ENCODE assay signal across 26 cellular contexts in the genomic region with DNA sequence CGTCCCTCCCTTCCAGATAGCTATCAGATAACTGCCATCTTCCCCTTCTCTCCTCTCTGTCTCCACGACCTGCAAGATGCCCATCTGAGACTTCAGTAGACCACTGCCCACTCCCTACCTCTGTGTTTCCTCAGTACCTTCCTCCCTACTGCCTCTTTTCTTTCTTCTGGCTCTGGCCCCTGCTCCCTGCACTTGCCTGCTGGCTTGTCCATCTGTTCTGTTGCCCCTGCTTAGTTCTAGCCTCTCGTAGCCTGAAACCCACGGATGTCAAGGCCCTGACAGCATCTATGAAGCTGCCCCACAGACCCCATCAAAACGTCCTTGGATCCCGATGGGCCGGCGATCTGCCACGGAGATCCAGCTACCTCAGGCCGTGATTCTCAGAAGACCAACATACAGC.
"Had no signal": no experiment of that assay in that cellular context is flagged by ENCODE, and none has a peak within 500 bp of the region (broad histone marks: within the 10 kb centered on the region; RNA-seq: fewer than 3 reads in every experiment).

No MANE protein-coding gene starts in this region.

- H3K27me3 Mint-ChIP-seq: dendritic cell treated with granulocyte-macrophage colony-stimulating factor and Interleukin-4, amounts not matched to agents 40 ng/mL and 50 ng/mL, for 4 days had no signal

- H3K9me3 ChIP-seq: colonic mucosa, esophagus muscularis mucosa, esophagus squamous epithelium, gastrocnemius medialis, gastroesophageal sphincter, heart left ventricle, heart right ventricle had no signal

- H3K27ac ChIP-seq: colonic mucosa, coronary artery, epithelial cell of prostate, esophagus muscularis mucosa, esophagus squamous epithelium, foreskin keratinocyte, gastrocnemius medialis, gastroesophageal sphincter, heart left ventricle, heart right ventricle had no signal

- H3K27ac Mint-ChIP-seq: dendritic cell treated with granulocyte-macrophage colony-stimulating factor and Interleukin-4, amounts not matched to agents 40 ng/mL and 50 ng/mL, for 4 days; effector memory CD8-positive, alpha-beta T cell; endodermal cell had no signal

- DNase-seq: colonic mucosa; cortex of kidney; dermis blood vessel endothelial cell; effector CD4-positive, alpha-beta T cell; effector CD8-positive, alpha-beta T cell; effector memory CD4-positive, alpha-beta T cell; effector memory CD8-positive, alpha-beta T cell; endodermal cell; erythroblast; esophagus squamous epithelium; foreskin fibroblast; foreskin keratinocyte; foreskin melanocyte; gastrocnemius medialis; glutamatergic neuron; head of caudate nucleus; heart left ventricle; heart right ventricle; hippocampal formation had no signal

- H3K4me1 Mint-ChIP-seq: endodermal cell had no signal

- ATAC-seq: effector memory CD8-positive, alpha-beta T cell; esophagus mucosa; gastrocnemius medialis; gastroesophageal sphincter; heart left ventricle; heart right ventricle had no signal

- H3K4me3 Mint-ChIP-seq: dendritic cell treated with granulocyte-macrophage colony-stimulating factor and Interleukin-4, amounts not matched to agents 40 ng/mL and 50 ng/mL, for 4 days; effector memory CD8-positive, alpha-beta T cell; endodermal cell had no signal

- H3K4me3 ChIP-seq: colonic mucosa, coronary artery, dorsolateral prefrontal cortex, esophagus muscularis mucosa, esophagus squamous epithelium, gastrocnemius medialis, gastroesophageal sphincter, heart left ventricle, heart right ventricle had no signal

- H3K9me3 Mint-ChIP-seq: effector memory CD8-positive, alpha-beta T cell; endodermal cell had no signal

- H3K36me3 ChIP-seq: colonic mucosa, esophagus squamous epithelium, gastrocnemius medialis had no signal

- H3K4me1 ChIP-seq: colonic mucosa, esophagus muscularis mucosa, esophagus squamous epithelium, foreskin keratinocyte, gastrocnemius medialis, gastroesophageal sphincter had no signal

- H3K27me3 ChIP-seq: colonic mucosa, dorsolateral prefrontal cortex, esophagus muscularis mucosa, esophagus squamous epithelium, foreskin keratinocyte, gastrocnemius medialis, gastroesophageal sphincter, heart left ventricle, heart right ventricle had no signal
